In the genomic region with DNA sequence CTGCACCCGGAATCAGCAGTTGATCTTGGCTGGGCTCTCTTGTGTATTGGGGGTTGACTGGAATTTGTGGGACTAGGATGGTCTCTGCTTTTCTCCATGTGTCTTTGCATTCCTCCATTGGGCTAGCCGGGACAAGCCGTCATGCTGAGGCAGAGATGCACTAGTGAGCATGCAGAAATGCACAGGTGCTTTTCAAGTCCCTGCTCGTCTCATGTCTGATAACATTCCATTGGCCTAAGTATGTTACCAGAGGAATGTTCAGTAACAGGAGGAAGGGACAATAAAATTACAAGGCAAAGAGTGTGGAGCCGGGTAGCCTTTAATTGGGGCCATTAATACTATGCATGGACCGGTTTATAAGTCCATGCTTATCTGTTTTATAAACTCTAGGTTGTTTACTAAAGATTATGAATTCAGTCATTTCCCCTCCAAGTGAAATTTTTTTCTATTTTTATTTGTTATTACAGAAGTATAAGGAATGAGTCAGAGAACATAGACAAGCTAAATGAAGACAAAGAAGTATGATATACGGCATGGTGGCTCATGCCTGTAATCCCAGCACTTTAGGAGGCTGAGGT, we compare ENCODE assay signal across 17 cellular contexts. TPM values are rescaled to one million over a fixed set of nuclear protein-coding genes. Genes with fewer than 3 reads are reported as not detected.
DNase-seq lines count a peak whose midpoint lies in the region; ATAC-seq, FAIRE-seq and TF ChIP-seq lines count a peak whose summit lies in the region.
"Had no signal": no experiment of that assay in that cellular context is flagged by ENCODE, and none has a peak within 500 bp of the region (broad histone marks: within the 10 kb centered on the region; RNA-seq: fewer than 3 reads in every experiment).

No MANE protein-coding gene starts in this region.

- CTCF ChIA-PET in HEK293 (lab: Yijun Ruan, JAX) (no interaction called here), WTC11 (lab: Charles Lee) (no interaction called here)

- no peaks in the 10 kb centered on the region for H3K27me3 ChIP-seq in hepatocyte

- DNase-seq in WTC11 (ENCODE audit: low spot score) (no peak), hepatocyte (ENCODE audit: low spot score) (peak; percentile 34), pons (ENCODE audit: low spot score) (no peak), RCC 7860 (ENCODE audit: low spot score) (no peak), GM19240 (ENCODE audit: insufficient read length, low spot score) (no peak)
- no peak for DNase-seq in stimulated activated effector memory CD8-positive, alpha-beta T cell treated with anti-CD3 and anti-CD28 coated beads, Interleukin-12 subunit alpha, Interleukin-12 subunit beta, amount 100 ng/mL, for 72 hours (ENCODE audit: low spot score in 2 of 2)
- DNase-seq: activated CD8-positive, alpha-beta memory T cell treated with anti-CD3 and anti-CD28 coated beads, Interleukin-2, amount 10 ng/mL, durations not matched to agents 7 days and 5 days; activated naive CD8-positive, alpha-beta T cell treated with anti-CD3 and anti-CD28 coated beads, Interleukin-2, amount 50 U/mL, for 24 hours; C1 segment of cervical spinal cord; cortex of kidney; H7; mucosa of descending colon; NCI-H2107; stimulated activated naive CD8-positive, alpha-beta T cell treated with anti-CD3 and anti-CD28 coated beads, Interleukin-15, Interleukin-2, amounts not matched to agents 100 U/mL and 50 U/mL, for 24 hours had no signal

- H3K4me1 ChIP-seq in HEK293 (ENCODE audit: control insufficient read depth, insufficient read depth, low read length) (0 out of 2 replicates have a peak, but pooled peaks cover 3% of the 10 kb centered on the region), hepatocyte (ENCODE audit: insufficient read depth) (no peaks in the 10 kb centered on the region)

- no peak overlapping the region for H3K4me3 Mint-ChIP-seq in WTC11
- no peak overlapping the region for H3K4me3 Mint-ChIP-seq in stimulated activated effector memory CD8-positive, alpha-beta T cell treated with anti-CD3 and anti-CD28 coated beads, Interleukin-12 subunit alpha, Interleukin-12 subunit beta, amount 100 ng/mL, for 72 hours
- H3K4me3 Mint-ChIP-seq: activated CD8-positive, alpha-beta memory T cell treated with anti-CD3 and anti-CD28 coated beads, Interleukin-2, amount 10 ng/mL, durations not matched to agents 7 days and 5 days; activated naive CD8-positive, alpha-beta T cell treated with anti-CD3 and anti-CD28 coated beads, Interleukin-2, amount 50 U/mL, for 24 hours had no signal

- H3K36me3 Mint-ChIP-seq in WTC11, result no peaks in the 10 kb centered on the region
- peaks cover 4% of the 10 kb centered on the region for H3K36me3 Mint-ChIP-seq in stimulated activated effector memory CD8-positive, alpha-beta T cell treated with anti-CD3 and anti-CD28 coated beads, Interleukin-12 subunit alpha, Interleukin-12 subunit beta, amount 100 ng/mL, for 72 hours

- H3K36me3 ChIP-seq in HEK293 (ENCODE audit: control insufficient read depth in 2 of 2, insufficient read depth in 1 of 2, low read length in 2 of 2) (no peaks in the 10 kb centered on the region; a peak in 1 of 3 replicates), hepatocyte (replicated peaks; ENCODE audit: insufficient read depth, low read depth) (no peaks in the 10 kb centered on the region)

- peaks cover 28% of the 10 kb centered on the region for H3K9me3 Mint-ChIP-seq in WTC11
- peaks cover 9% of the 10 kb centered on the region for H3K9me3 Mint-ChIP-seq in stimulated activated effector memory CD8-positive, alpha-beta T cell treated with anti-CD3 and anti-CD28 coated beads, Interleukin-12 subunit alpha, Interleukin-12 subunit beta, amount 100 ng/mL, for 72 hours

- no peaks in the 10 kb centered on the region for H3K27me3 Mint-ChIP-seq in WTC11 (ENCODE audit: low read depth)
- H3K27me3 Mint-ChIP-seq: activated CD8-positive, alpha-beta memory T cell treated with anti-CD3 and anti-CD28 coated beads, Interleukin-2, amount 10 ng/mL, durations not matched to agents 7 days and 5 days; activated naive CD8-positive, alpha-beta T cell treated with anti-CD3 and anti-CD28 coated beads, Interleukin-2, amount 50 U/mL, for 24 hours had no signal

- H3K9me2 ChIP-seq in hepatocyte (replicated peaks; ENCODE audit: insufficient read depth), result no peaks in the 10 kb centered on the region

- H3K9me3 ChIP-seq in HEK293 (ENCODE audit: control insufficient read depth, insufficient read depth, low read depth, low read length) (no peaks in the 10 kb centered on the region), hepatocyte (ENCODE audit: low read depth) (no peaks in the 10 kb centered on the region)

- no peaks in the 10 kb centered on the region for H4K20me1 ChIP-seq in hepatocyte (ENCODE audit: insufficient read depth, poor library complexity, severe bottlenecking)

- ATAC-seq in WTC11, result peak; percentile 47
- no peak for ATAC-seq in stimulated activated effector memory CD8-positive, alpha-beta T cell treated with anti-CD3 and anti-CD28 coated beads, Interleukin-12 subunit alpha, Interleukin-12 subunit beta, amount 100 ng/mL, for 72 hours
- no peak for ATAC-seq in HG02840 (IDR thresholded peaks at IDR 0.05; ENCODE audit: low FRiP score, unreplicated experiment)
- ATAC-seq: activated CD8-positive, alpha-beta memory T cell treated with anti-CD3 and anti-CD28 coated beads, Interleukin-2, amount 10 ng/mL, durations not matched to agents 7 days and 5 days; activated naive CD8-positive, alpha-beta T cell treated with anti-CD3 and anti-CD28 coated beads, Interleukin-2, amount 50 U/mL, for 24 hours; mucosa of descending colon; stimulated activated naive CD8-positive, alpha-beta T cell treated with anti-CD3 and anti-CD28 coated beads, Interleukin-15, Interleukin-2, amounts not matched to agents 100 U/mL and 50 U/mL, for 24 hours had no signal

- POLR2A ChIA-PET in HEK293 (lab: Yijun Ruan, JAX) (no interaction called here), WTC11 (lab: Charles Lee) (no interaction called here)

- WGBS in hepatocyte (ENCODE audit: low lambda C conversion rate, missing lambda C conversion rate), result 51% methylated on average over 7 of the region's 7 CpGs

- H3K4me1 Mint-ChIP-seq in WTC11, result 0 out of 2 replicates have a peak, but pooled peaks cover 4% of the 10 kb centered on the region
- peaks cover 10% of the 10 kb centered on the region for H3K4me1 Mint-ChIP-seq in stimulated activated effector memory CD8-positive, alpha-beta T cell treated with anti-CD3 and anti-CD28 coated beads, Interleukin-12 subunit alpha, Interleukin-12 subunit beta, amount 100 ng/mL, for 72 hours

- H3K27ac ChIP-seq in HEK293 (ENCODE audit: extremely low read depth, low read depth, low read length) (no peak overlapping the region), hepatocyte (peak overlapping the region; percentile 69)
- H3K27ac ChIP-seq: SK-N-MC had no signal

- no peak overlapping the region for H3K4me3 ChIP-seq in HEK293 (ENCODE audit: low read depth, low read length)
- no peak overlapping the region for H3K4me3 ChIP-seq in hepatocyte
- H3K4me3 ChIP-seq: mucosa of descending colon, SK-N-MC had no signal

- FAIRE-seq in RCC 7860 (lab: Jason Lieb, UNC), result no peak

- no peak overlapping the region for H3K27ac Mint-ChIP-seq in WTC11
- H3K27ac Mint-ChIP-seq in stimulated activated effector memory CD8-positive, alpha-beta T cell treated with anti-CD3 and anti-CD28 coated beads, Interleukin-12 subunit alpha, Interleukin-12 subunit beta, amount 100 ng/mL, for 72 hours, result peak overlapping the region; percentile 4
- H3K27ac Mint-ChIP-seq: activated CD8-positive, alpha-beta memory T cell treated with anti-CD3 and anti-CD28 coated beads, Interleukin-2, amount 10 ng/mL, durations not matched to agents 7 days and 5 days; activated naive CD8-positive, alpha-beta T cell treated with anti-CD3 and anti-CD28 coated beads, Interleukin-2, amount 50 U/mL, for 24 hours had no signal

- no peaks in the 10 kb centered on the region for H3K79me2 ChIP-seq in hepatocyte

- peak overlapping the region; percentile 25 for H3K4me2 ChIP-seq in hepatocyte

- H2AFZ ChIP-seq in hepatocyte, result no peak overlapping the region

- TF ChIP-seq CTCF in HEK293 (tag by site-specific recombination; IDR thresholded peaks at IDR 0.05) (no peak), WTC11 (IDR thresholded peaks at IDR 0.05) (no peak), hepatocyte (IDR thresholded peaks at IDR 0.05; ENCODE audit: poor library complexity) (no peak)

TF ChIP-seq in HEK293, 187 proteins besides CTCF, POLR2A, EP300 and RAD21 (continues in another document):
- TF ChIP-seq ZBTB48 (tag by site-specific recombination; IDR thresholded peaks at IDR 0.05) (no peak), PRDM6 (tag by site-specific recombination; IDR thresholded peaks at IDR 0.05) (0 out of 2 replicates have a peak, but pooled peaks have one; percentile 53), ZBTB20 (tag by site-specific recombination; IDR thresholded peaks at IDR 0.05) (0 out of 2 replicates have a peak, but pooled peaks have one; percentile 29)

TF ChIP-seq in WTC11, 78 proteins besides CTCF, POLR2A, EP300 and RAD21:
- TF ChIP-seq, protein P1, sequence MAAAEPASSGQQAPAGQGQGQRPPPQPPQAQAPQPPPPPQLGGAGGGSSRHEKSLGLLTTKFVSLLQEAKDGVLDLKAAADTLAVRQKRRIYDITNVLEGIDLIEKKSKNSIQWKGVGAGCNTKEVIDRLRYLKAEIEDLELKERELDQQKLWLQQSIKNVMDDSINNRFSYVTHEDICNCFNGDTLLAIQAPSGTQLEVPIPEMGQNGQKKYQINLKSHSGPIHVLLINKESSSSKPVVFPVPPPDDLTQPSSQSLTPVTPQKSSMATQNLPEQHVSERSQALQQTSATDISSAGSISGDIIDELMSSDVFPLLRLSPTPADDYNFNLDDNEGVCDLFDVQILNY (CRISPR knock-in tag; IDR thresholded peaks at IDR 0.05), result no peak
- TF ChIP-seq NFE2L1 (CRISPR knock-in tag; IDR thresholded peaks at IDR 0.05) (no peak), ZNF423 (CRISPR knock-in tag; IDR thresholded peaks at IDR 0.05) (no peak), SMAD4 (CRISPR knock-in tag; IDR thresholded peaks at IDR 0.05) (no peak), IRF2 (CRISPR knock-in tag; IDR thresholded peaks at IDR 0.05; ENCODE audit: borderline replicate concordance, low read depth) (no peak), ZNF396 (CRISPR knock-in tag; IDR thresholded peaks at IDR 0.05; ENCODE audit: borderline replicate concordance) (no peak)
- TF ChIP-seq, protein P2, sequence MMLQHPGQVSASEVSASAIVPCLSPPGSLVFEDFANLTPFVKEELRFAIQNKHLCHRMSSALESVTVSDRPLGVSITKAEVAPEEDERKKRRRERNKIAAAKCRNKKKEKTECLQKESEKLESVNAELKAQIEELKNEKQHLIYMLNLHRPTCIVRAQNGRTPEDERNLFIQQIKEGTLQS (CRISPR knock-in tag; conservative IDR thresholded peaks at IDR 0.05), result no peak
TF ChIP-seq in WTC11: peak in this region for 0.

RNA-seq across cellular contexts. Expression of gene AAK1, which starts 24.4 kb away (rescaled TPM):
- total RNA-seq in WTC11 (2021), result 32.3 to 35.7 TPM (median 35.6 TPM) in 3 replicates
- total RNA-seq in hepatocyte, result 23.2 and 30.1 TPM in 2 replicates
- polyA plus RNA-seq in hepatocyte, result 30.8 and 44.4 TPM in 2 replicates

Comparison
In these comparisons a context has a peak if more than half of its experiments do, and no peak if none do; other contexts are left out.
1. Of the 8 proteins assayed by ChIP-seq in both HEK293 and WTC11: peak only in HEK293: ZNF121; only in WTC11: none; in both: none; in neither: 7.